8 cellular contexts compared by ENCODE assay signal in genomic region chr17:17269926-17270773, GRCh38. TPM values are rescaled to one million over a fixed set of nuclear protein-coding genes. Genes with fewer than 3 reads are reported as not detected.
A peak's percentile ranks its signal among the peaks of the same experiment; 100 is the strongest.
DNase-seq lines count a peak whose midpoint lies in the region; ATAC-seq, FAIRE-seq and TF ChIP-seq lines count a peak whose summit lies in the region.

No MANE protein-coding gene starts in this region.

- no peak for ATAC-seq in activated CD8-positive, alpha-beta T cell treated with anti-CD3 and anti-CD28 coated beads, Interleukin-2, amount 10 ng/mL, durations not matched to agents 7 days and 5 days
- ATAC-seq in GM18505 (IDR thresholded peaks at IDR 0.05; ENCODE audit: unreplicated experiment): no peak

- H3K4me3 Mint-ChIP-seq in activated CD8-positive, alpha-beta T cell treated with anti-CD3 and anti-CD28 coated beads, Interleukin-2, amount 10 ng/mL, durations not matched to agents 7 days and 5 days: no peak overlapping the region

- peaks cover 19% of the 10 kb centered on the region for H3K79me2 ChIP-seq in keratinocyte (ENCODE audit: control insufficient read depth, insufficient read depth, low read length)

- H3K27ac Mint-ChIP-seq in activated CD8-positive, alpha-beta T cell treated with anti-CD3 and anti-CD28 coated beads, Interleukin-2, amount 10 ng/mL, durations not matched to agents 7 days and 5 days: no peak overlapping the region

- peak; percentile 80 for TF ChIP-seq CTCF in C4-2B (conservative IDR thresholded peaks at IDR 0.05)
- peak; percentile 4 to 39 (median 22) for TF ChIP-seq CTCF in keratinocyte (optimal IDR thresholded peaks at IDR 0.05 in 1 of 3, IDR thresholded peaks at IDR 0.05 in 1 of 3, conservative IDR thresholded peaks at IDR 0.05 in 1 of 3; ENCODE audit: extremely low read depth in 1 of 3, insufficient read depth in 2 of 3, low read length in 3 of 3)

- POLR2A ChIA-PET in HEK293T (lab: Yijun Ruan, JAX): interaction anchor here (1.7 to 2.8 kb wide), 3 partner anchors 10 to 34 kb away, joined by 5 to 11 read pairs (median 6); partner anchors contain the start of gene COPS3
- POLR2A ChIA-PET in activated CD8-positive, alpha-beta T cell treated with anti-CD3 and anti-CD28 coated beads, Interleukin-2, amount 10 ng/mL, durations not matched to agents 7 days and 5 days (lab: Charles Lee): interaction anchor here (0.6 to 1.2 kb wide), 2 partner anchors 11 to 21 kb away, joined by 3 to 5 read pairs; partner anchors contain the start of gene COPS3

- H3K27me3 ChIP-seq in keratinocyte (ENCODE audit: control insufficient read depth, extremely low read depth, insufficient read depth, low read length): no peaks in the 10 kb centered on the region

- no peaks in the 10 kb centered on the region for H3K9me1 ChIP-seq in keratinocyte (ENCODE audit: control insufficient read depth, extremely low read depth, insufficient read depth, low read length)

- dilution Hi-C loops in keratinocyte (cut with MboI; ENCODE audit: extremely low pct_ligation_motif_present, low sequenced_read_pairs): no loop called here

- H3K27ac ChIP-seq in C4-2B (no peak overlapping the region), keratinocyte (ENCODE audit: control insufficient read depth, insufficient read depth, low read length) (no peak overlapping the region)

- H3K9me3 Mint-ChIP-seq in activated CD8-positive, alpha-beta T cell treated with anti-CD3 and anti-CD28 coated beads, Interleukin-2, amount 10 ng/mL, durations not matched to agents 7 days and 5 days (ENCODE audit: insufficient read depth): no peaks in the 10 kb centered on the region

- DNase-seq in HEK293T (ENCODE audit: extremely low spot score): no peak
- peak; percentile 44 for DNase-seq in activated CD8-positive, alpha-beta T cell treated with anti-CD3 and anti-CD28 coated beads, Interleukin-2, amount 10 ng/mL, durations not matched to agents 7 days and 5 days
- DNase-seq in keratinocyte (ENCODE audit: low read depth, low spot score): no peak
- DNase-seq in SK-N-DZ (ENCODE audit: low spot score): no peak
- no peak for DNase-seq in NCI-H2081 treated with DMSO at 0.1 percent for 48 hours (lab: John Stamatoyannopoulos, UW)
- no peak for DNase-seq in GM12892 (ENCODE audit: insufficient read length)

- no peaks in the 10 kb centered on the region for H3K27me3 Mint-ChIP-seq in activated CD8-positive, alpha-beta T cell treated with anti-CD3 and anti-CD28 coated beads, Interleukin-2, amount 10 ng/mL, durations not matched to agents 7 days and 5 days (ENCODE audit: low read depth)

- no peak for TF ChIP-seq POLR2A in GM12892 (IDR thresholded peaks at IDR 0.05; ENCODE audit: low read depth, low read length)
- TF ChIP-seq POLR2A in GM18505 (IDR thresholded peaks at IDR 0.05; ENCODE audit: borderline replicate concordance, extremely low read depth, insufficient read depth, insufficient read length): no peak

- no peaks in the 10 kb centered on the region for H4K20me1 ChIP-seq in keratinocyte (ENCODE audit: control insufficient read depth, extremely low read depth, insufficient read depth, low read length)

- no peak overlapping the region for H2AFZ ChIP-seq in keratinocyte (ENCODE audit: control insufficient read depth, low read length)

- FAIRE-seq in keratinocyte (lab: Jason Lieb, UNC): no peak
- no peak for FAIRE-seq in GM12892 (lab: Jason Lieb, UNC)

- H3K4me2 ChIP-seq in keratinocyte (ENCODE audit: control insufficient read depth, extremely low read depth, insufficient read depth, low read depth, low read length): no peak overlapping the region

- no peak overlapping the region for H3K9ac ChIP-seq in keratinocyte (ENCODE audit: control insufficient read depth, extremely low read depth, insufficient read depth, low read length)

- H3K4me3 ChIP-seq in keratinocyte (ENCODE audit: control insufficient read depth in 2 of 3, extremely low read depth in 1 of 3, insufficient read depth in 2 of 3, low read depth in 1 of 3, low read length in 3 of 3): no peak overlapping the region

- no peaks in the 10 kb centered on the region for H3K9me3 ChIP-seq in keratinocyte (ENCODE audit: control insufficient read depth, low read depth, low read length)

- CTCF ChIA-PET in HEK293T (lab: Yijun Ruan, JAX): interaction anchor here (0.6 to 0.8 kb wide), 3 partner anchors 19 to 428 kb away, joined by 3 to 7 read pairs (median 7); no protein-coding TSS in a partner anchor
- CTCF ChIA-PET in activated CD8-positive, alpha-beta T cell treated with anti-CD3 and anti-CD28 coated beads, Interleukin-2, amount 10 ng/mL, durations not matched to agents 7 days and 5 days (lab: Charles Lee): interaction anchor here (0.6 to 4.5 kb wide), 16 partner anchors 8 to 271 kb away, joined by 3 to 39 read pairs (median 4); partner anchors contain the start of genes COPS3 and FLCN

- H3K36me3 ChIP-seq in keratinocyte (ENCODE audit: control insufficient read depth in 2 of 2, extremely low read depth in 1 of 2, insufficient read depth in 2 of 2, low read length in 2 of 2): peaks cover 12 to 19% of the 10 kb centered on the region in 2 experiments

- peaks cover 49% of the 10 kb centered on the region for H3K36me3 Mint-ChIP-seq in activated CD8-positive, alpha-beta T cell treated with anti-CD3 and anti-CD28 coated beads, Interleukin-2, amount 10 ng/mL, durations not matched to agents 7 days and 5 days (ENCODE audit: low read depth)

- no peaks in the 10 kb centered on the region for H3K4me1 ChIP-seq in keratinocyte (ENCODE audit: control insufficient read depth, extremely low read depth, insufficient read depth, low read length)

- H3K4me1 Mint-ChIP-seq in activated CD8-positive, alpha-beta T cell treated with anti-CD3 and anti-CD28 coated beads, Interleukin-2, amount 10 ng/mL, durations not matched to agents 7 days and 5 days (ENCODE audit: low read depth): peaks cover 2% of the 10 kb centered on the region

TF ChIP-seq in HEK293T, 16 proteins besides CTCF, POLR2A, EP300 and RAD21:
- no peak for TF ChIP-seq CTBP1 (IDR thresholded peaks at IDR 0.05; ENCODE audit: borderline replicate concordance)
- peak; percentile 80 for TF ChIP-seq ZNF384 (IDR thresholded peaks at IDR 0.05)

RNA-seq across cellular contexts. Expression of gene COPS3, which starts 10.9 kb away (rescaled TPM):
- 100 to 1,000 TPM; 115 to 124 TPM for total RNA-seq in activated CD8-positive, alpha-beta T cell treated with anti-CD3 and anti-CD28 coated beads, Interleukin-2, amount 10 ng/mL, durations not matched to agents 7 days and 5 days
- 52.4 to 89.7 TPM (median 71.3 TPM) in 3 replicates for polyA plus RNA-seq in keratinocyte
- polyA plus RNA-seq in keratinocyte (2011; ENCODE audit: low read depth): 75.7 TPM
- 49.5 and 92.4 TPM in 2 replicates for polyA plus RNA-seq in keratinocyte (2011; cell fraction: cytosol; rRNA removed)
- 45.0 and 50.4 TPM in 2 replicates for polyA plus RNA-seq in keratinocyte (2011; cell fraction: nucleus; rRNA removed)
- polyA plus RNA-seq in keratinocyte (2012; ENCODE audit: low replicate concordance): 44.6 and 58.6 TPM in 2 replicates
- polyA minus RNA-seq in keratinocyte: 28.2 to 66.4 TPM (median 47.5 TPM) in 3 replicates
- 52.4 TPM for polyA minus RNA-seq in keratinocyte (2011; cell fraction: cytosol; rRNA and poly(A)+ RNA removed)
- polyA minus RNA-seq in keratinocyte (2011; cell fraction: nucleus; rRNA and poly(A)+ RNA removed): 14.0 and 24.0 TPM in 2 replicates
- 255 and 282 TPM in 2 replicates for polyA plus RNA-seq in SK-N-DZ (2014; cell fraction: cytosol; rRNA removed)
- polyA plus RNA-seq in SK-N-DZ (2014; cell fraction: nucleus; rRNA removed): 125 and 144 TPM in 2 replicates
- 83.9 TPM for polyA plus RNA-seq in GM12892 (2012; ENCODE audit: missing spikeins)

RNA-seq across cellular contexts. Expression of gene NT5M, which starts 33.0 kb away (rescaled TPM):
- 1 to 10 TPM; 8.3 to 9.0 TPM for total RNA-seq in activated CD8-positive, alpha-beta T cell treated with anti-CD3 and anti-CD28 coated beads, Interleukin-2, amount 10 ng/mL, durations not matched to agents 7 days and 5 days
- polyA plus RNA-seq in keratinocyte: 0.16 to 0.36 TPM (median 0.20 TPM) in 3 replicates
- 0.31 TPM for polyA plus RNA-seq in keratinocyte (2011; ENCODE audit: low read depth)
- 0.19 and 0.55 TPM in 2 replicates for polyA plus RNA-seq in keratinocyte (2011; cell fraction: cytosol; rRNA removed)
- 0.25 and 0.35 TPM in 2 replicates for polyA plus RNA-seq in keratinocyte (2011; cell fraction: nucleus; rRNA removed)
- 0.26 and 1.1 TPM in 2 replicates for polyA plus RNA-seq in keratinocyte (2012; ENCODE audit: low replicate concordance)
- 0.38 to 0.95 TPM in 2 of 3 replicates, not detected in the other for polyA minus RNA-seq in keratinocyte
- not detected for polyA minus RNA-seq in keratinocyte (2011; cell fraction: cytosol; rRNA and poly(A)+ RNA removed)
- polyA minus RNA-seq in keratinocyte (2011; cell fraction: nucleus; rRNA and poly(A)+ RNA removed): not detected in 2 replicates
- polyA plus RNA-seq in SK-N-DZ (2014; cell fraction: cytosol; rRNA removed): 21.6 and 27.8 TPM in 2 replicates
- polyA plus RNA-seq in SK-N-DZ (2014; cell fraction: nucleus; rRNA removed): 24.1 and 31.9 TPM in 2 replicates
- polyA plus RNA-seq in GM12892 (2012; ENCODE audit: missing spikeins): 1.6 TPM

RNA-seq across cellular contexts. Expression of gene FLCN, which starts 33.2 kb away (rescaled TPM):
- 10 to 100 TPM; 37.0 to 37.4 TPM for total RNA-seq in activated CD8-positive, alpha-beta T cell treated with anti-CD3 and anti-CD28 coated beads, Interleukin-2, amount 10 ng/mL, durations not matched to agents 7 days and 5 days
- 12.3 to 19.6 TPM (median 12.5 TPM) in 3 replicates for polyA plus RNA-seq in keratinocyte
- polyA plus RNA-seq in keratinocyte (2011; ENCODE audit: low read depth): 21.6 TPM
- polyA plus RNA-seq in keratinocyte (2011; cell fraction: cytosol; rRNA removed): 7.5 and 8.1 TPM in 2 replicates
- 38.6 and 40.9 TPM in 2 replicates for polyA plus RNA-seq in keratinocyte (2011; cell fraction: nucleus; rRNA removed)
- 18.7 and 31.7 TPM in 2 replicates for polyA plus RNA-seq in keratinocyte (2012; ENCODE audit: low replicate concordance)
- 28.9 to 44.4 TPM (median 40.8 TPM) in 3 replicates for polyA minus RNA-seq in keratinocyte
- polyA minus RNA-seq in keratinocyte (2011; cell fraction: cytosol; rRNA and poly(A)+ RNA removed): 26.7 TPM
- polyA minus RNA-seq in keratinocyte (2011; cell fraction: nucleus; rRNA and poly(A)+ RNA removed): 36.8 and 46.0 TPM in 2 replicates
- polyA plus RNA-seq in SK-N-DZ (2014; cell fraction: cytosol; rRNA removed): 11.8 and 15.7 TPM in 2 replicates
- polyA plus RNA-seq in SK-N-DZ (2014; cell fraction: nucleus; rRNA removed): 29.5 and 32.0 TPM in 2 replicates
- polyA plus RNA-seq in GM12892 (2012; ENCODE audit: missing spikeins): 17.6 TPM
